In the genomic region with DNA sequence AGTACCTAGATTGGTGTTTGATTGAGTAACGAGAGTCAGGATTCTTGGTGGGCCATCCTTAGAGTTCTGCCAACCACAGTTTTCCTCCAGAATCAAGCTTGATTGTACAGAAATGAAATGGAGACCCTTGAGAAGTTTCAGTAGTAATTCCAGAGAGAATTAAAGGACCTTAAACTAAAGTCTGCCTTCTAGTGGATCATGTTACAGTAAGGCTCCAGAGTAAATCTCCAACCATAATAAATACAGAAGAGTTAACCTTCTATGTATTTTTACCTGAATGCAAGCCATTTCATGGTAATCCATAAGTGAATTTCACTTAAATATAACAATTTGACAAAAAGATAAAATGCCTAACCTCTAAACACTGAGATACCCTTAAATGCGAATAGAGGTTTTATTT, we compare ENCODE assay signal across 16 cellular contexts.
"Had no signal": no experiment of that assay in that cellular context is flagged by ENCODE, and none has a peak within 500 bp of the region (broad histone marks: within the 10 kb centered on the region; RNA-seq: fewer than 3 reads in every experiment).

No MANE protein-coding gene starts in this region.

- H3K36me3 Mint-ChIP-seq: activated CD4-positive, alpha-beta memory T cell treated with anti-CD3 and anti-CD28 coated beads for 36 hours; activated naive CD8-positive, alpha-beta T cell; natural killer cell treated with Interleukin-12 subunit alpha and Interleukin-12 subunit beta and Interleukin-15 and Interleukin-18, amount 100 ng/mL, for 72 hours; stimulated activated memory B cell treated with anti-CD40 and anti-IgM and Interleukin-4, amounts not matched to agents 10 μg/mL and 1 μg/mL and 100 μg/mL, for 72 hours had no signal

- DNase-seq: activated B cell treated with CpG ODN at 0.5 μM for 24 hours; activated CD4-positive, alpha-beta memory T cell treated with anti-CD3 and anti-CD28 coated beads for 36 hours; activated CD4-positive, alpha-beta T cell treated with anti-CD3 and anti-CD28 coated beads for 4 hours; activated T-cell treated with anti-CD3 and anti-CD28 coated beads for 4 hours; amniotic stem cell; dorsolateral prefrontal cortex; nucleus accumbens; stimulated activated CD4-positive, alpha-beta T cell treated with anti-CD3 and anti-CD28 coated beads, Interleukin-15, amount 100 ng/mL, for 24 hours; stimulated activated CD4-positive, alpha-beta T cell treated with anti-CD3 and anti-CD28 coated beads, Interleukin-4, amount 100 ng/mL, for 1 hour; upper lobe of left lung had no signal

- ATAC-seq: natural killer cell treated with Interleukin-12 subunit alpha and Interleukin-12 subunit beta and Interleukin-15 and Interleukin-18, amount 100 ng/mL, for 72 hours; stimulated activated memory B cell treated with anti-CD40 and anti-IgM and Interleukin-4, amounts not matched to agents 10 μg/mL and 1 μg/mL and 100 μg/mL, for 72 hours had no signal

- H3K36me3 ChIP-seq: upper lobe of left lung had no signal

- H3K4me1 Mint-ChIP-seq: activated B cell treated with CpG ODN at 0.5 μM for 24 hours; stimulated activated memory B cell treated with anti-CD40 and anti-IgM and Interleukin-4, amounts not matched to agents 10 μg/mL and 1 μg/mL and 100 μg/mL, for 72 hours had no signal

- H3K9me3 ChIP-seq: testis, upper lobe of left lung had no signal

- H3K27me3 Mint-ChIP-seq: activated B cell treated with CpG ODN at 0.5 μM for 24 hours; activated CD4-positive, alpha-beta memory T cell treated with anti-CD3 and anti-CD28 coated beads for 36 hours; stimulated activated memory B cell treated with anti-CD40 and anti-IgM and Interleukin-4, amounts not matched to agents 10 μg/mL and 1 μg/mL and 100 μg/mL, for 72 hours had no signal

- H3K27ac Mint-ChIP-seq: activated B cell treated with CpG ODN at 0.5 μM for 24 hours; activated CD4-positive, alpha-beta memory T cell treated with anti-CD3 and anti-CD28 coated beads for 36 hours; activated naive CD8-positive, alpha-beta T cell; activated T-helper 1 cell treated with anti-CD3 and anti-CD28 coated beads, Interleukin-12 subunit alpha, Interleukin-12 subunit beta, Interleukin-2, Interleukin-4 antibody, amounts not matched to agents 30 ng/mL and 10 ng/mL and 1 ng/mL, durations not matched to agents 14 hours and 24 hours and 36 hours; natural killer cell treated with Interleukin-12 subunit alpha and Interleukin-12 subunit beta and Interleukin-15 and Interleukin-18, amount 100 ng/mL, for 72 hours; stimulated activated memory B cell treated with anti-CD40 and anti-IgM and Interleukin-4, amounts not matched to agents 10 μg/mL and 1 μg/mL and 100 μg/mL, for 72 hours had no signal

- H3K9me3 Mint-ChIP-seq: activated B cell treated with CpG ODN at 0.5 μM for 24 hours; activated CD4-positive, alpha-beta memory T cell treated with anti-CD3 and anti-CD28 coated beads for 36 hours; activated T-helper 1 cell treated with anti-CD3 and anti-CD28 coated beads, Interleukin-12 subunit alpha, Interleukin-12 subunit beta, Interleukin-2, Interleukin-4 antibody, amounts not matched to agents 30 ng/mL and 10 ng/mL and 1 ng/mL, durations not matched to agents 14 hours and 24 hours and 36 hours; natural killer cell treated with Interleukin-12 subunit alpha and Interleukin-12 subunit beta and Interleukin-15 and Interleukin-18, amount 100 ng/mL, for 72 hours; stimulated activated memory B cell treated with anti-CD40 and anti-IgM and Interleukin-4, amounts not matched to agents 10 μg/mL and 1 μg/mL and 100 μg/mL, for 72 hours had no signal

- H3K4me3 Mint-ChIP-seq: activated B cell treated with CpG ODN at 0.5 μM for 24 hours; activated CD4-positive, alpha-beta memory T cell treated with anti-CD3 and anti-CD28 coated beads for 36 hours; activated naive CD8-positive, alpha-beta T cell; activated T-helper 1 cell treated with anti-CD3 and anti-CD28 coated beads, Interleukin-12 subunit alpha, Interleukin-12 subunit beta, Interleukin-2, Interleukin-4 antibody, amounts not matched to agents 30 ng/mL and 10 ng/mL and 1 ng/mL, durations not matched to agents 14 hours and 24 hours and 36 hours; natural killer cell treated with Interleukin-12 subunit alpha and Interleukin-12 subunit beta and Interleukin-15 and Interleukin-18, amount 100 ng/mL, for 72 hours; stimulated activated memory B cell treated with anti-CD40 and anti-IgM and Interleukin-4, amounts not matched to agents 10 μg/mL and 1 μg/mL and 100 μg/mL, for 72 hours had no signal

- H3K4me1 ChIP-seq: upper lobe of left lung had no signal

- H3K27me3 ChIP-seq: dorsolateral prefrontal cortex, testis, upper lobe of left lung had no signal

- H3K4me3 ChIP-seq: dorsolateral prefrontal cortex, testis, upper lobe of left lung had no signal

- H3K27ac ChIP-seq: dorsolateral prefrontal cortex, epithelial cell of prostate, testis, upper lobe of left lung had no signal
